In genomic region chr6:53496100-53496499, GRCh38 we compare ENCODE assay signal across 13 cellular contexts.
"Had no signal": no experiment of that assay in that cellular context is flagged by ENCODE, and none has a peak within 500 bp of the region (broad histone marks: within the 10 kb centered on the region; RNA-seq: fewer than 3 reads in every experiment).

No MANE protein-coding gene starts in this region.

- H3K27ac ChIP-seq: heart right ventricle, suprapubic skin had no signal

- ATAC-seq: heart right ventricle; naive thymus-derived CD4-positive, alpha-beta T cell had no signal

- H3K9me3 Mint-ChIP-seq: naive thymus-derived CD4-positive, alpha-beta T cell; T-helper 2 cell treated with Interferon-gamma antibody and Interleukin-4, amounts not matched to agents 5 μg/mL and 100 μg/mL, for 36 hours had no signal

- DNase-seq: activated CD4-positive, alpha-beta T cell treated with anti-CD3 and anti-CD28 coated beads, Interleukin-2, amount 50 U/mL, for 1 hour; activated CD8-positive, alpha-beta memory T cell treated with anti-CD3 and anti-CD28 coated beads for 24 hours; activated gamma-delta T cell treated with Interleukin-2 at 50 U/mL for 16 hours; amniotic stem cell; body of pancreas; effector CD8-positive, alpha-beta T cell; heart right ventricle; naive thymus-derived CD4-positive, alpha-beta T cell; pancreas; stimulated activated naive CD4-positive, alpha-beta T cell had no signal

- H3K4me3 Mint-ChIP-seq: activated naive CD8-positive, alpha-beta T cell; naive thymus-derived CD4-positive, alpha-beta T cell; T-helper 2 cell treated with Interferon-gamma antibody and Interleukin-4, amounts not matched to agents 5 μg/mL and 100 μg/mL, for 36 hours had no signal

- H3K4me3 ChIP-seq: body of pancreas, heart right ventricle, pancreas, suprapubic skin had no signal

- H3K27ac Mint-ChIP-seq: activated naive CD8-positive, alpha-beta T cell; T-helper 2 cell treated with Interferon-gamma antibody and Interleukin-4, amounts not matched to agents 5 μg/mL and 100 μg/mL, for 36 hours had no signal

- H3K9me3 ChIP-seq: body of pancreas, heart right ventricle, pancreas, suprapubic skin had no signal

- H3K27me3 ChIP-seq: body of pancreas, heart right ventricle, pancreas, suprapubic skin had no signal
